11 cellular contexts compared by ENCODE assay signal in the genomic region with DNA sequence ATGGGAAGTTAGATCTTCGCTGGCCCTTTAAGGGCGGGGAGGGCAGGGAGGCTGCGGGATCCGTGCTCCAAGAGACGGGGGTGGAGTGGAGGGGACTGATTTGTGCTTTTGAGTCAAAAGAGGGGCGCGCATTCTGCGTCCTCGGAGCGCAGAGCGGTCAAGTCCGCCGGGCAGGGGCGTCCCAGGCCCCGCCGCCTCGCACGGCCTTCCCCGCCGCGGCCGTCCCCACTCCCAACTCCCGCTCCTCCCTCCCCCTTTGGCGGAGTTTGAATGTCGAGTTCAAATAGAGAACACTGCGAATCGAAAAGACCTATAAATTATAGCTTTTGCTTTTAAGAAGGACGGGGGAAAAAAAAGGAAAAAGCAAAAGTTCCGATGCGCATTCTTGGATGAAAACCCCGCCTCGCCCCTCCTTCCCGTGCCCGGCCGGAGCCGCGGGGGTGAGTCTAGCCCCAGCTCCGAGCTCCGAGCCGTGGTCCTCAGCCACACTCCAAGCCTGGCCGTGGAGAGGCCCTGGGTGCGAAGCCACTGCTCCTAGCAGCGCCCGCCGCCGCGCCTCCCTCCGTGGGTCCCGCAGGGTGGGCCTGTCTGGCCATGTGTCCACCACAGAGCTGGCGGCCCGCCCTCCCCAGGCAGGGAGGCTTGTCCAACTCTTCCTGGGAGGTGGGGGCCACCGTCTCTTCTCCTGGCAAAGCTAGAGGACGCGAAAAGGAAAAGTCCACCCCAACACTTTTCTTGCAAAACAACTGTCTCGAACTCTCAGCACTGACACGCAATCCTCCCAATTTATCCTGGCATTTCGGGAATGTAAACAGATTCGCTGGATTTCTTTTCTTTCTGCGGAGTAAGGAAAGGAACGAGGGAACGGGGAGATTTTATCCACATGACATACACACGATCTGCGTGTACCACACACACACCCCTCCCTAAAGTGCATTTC. TPM values are rescaled to one million over a fixed set of nuclear protein-coding genes. Genes with fewer than 3 reads are reported as not detected.
DNase-seq lines count a peak whose midpoint lies in the region; ATAC-seq and TF ChIP-seq lines count a peak whose summit lies in the region.
"Had no signal": no experiment of that assay in that cellular context is flagged by ENCODE, and none has a peak within 500 bp of the region (broad histone marks: within the 10 kb centered on the region; RNA-seq: fewer than 3 reads in every experiment).

No MANE protein-coding gene starts in this region.

- peaks cover 18% of the 10 kb centered on the region for H3K36me3 Mint-ChIP-seq in effector memory CD8-positive, alpha-beta T cell (ENCODE audit: insufficient read depth)

- H3K27ac ChIP-seq in fibroblast of lung (ENCODE audit: insufficient read depth, low read length), result peak overlapping the region; percentile 89
- H3K27ac ChIP-seq in osteoblast (ENCODE audit: low read depth, low read length), result no peak overlapping the region

- H3K4me1 Mint-ChIP-seq in effector memory CD8-positive, alpha-beta T cell (ENCODE audit: low read depth in 2 of 2), result peaks cover 6 to 9% of the 10 kb centered on the region in 2 donors

- H4K20me1 ChIP-seq in fibroblast of lung (ENCODE audit: control insufficient read depth, extremely low read depth, insufficient read depth, low read length), result no peaks in the 10 kb centered on the region
- peaks cover 6% of the 10 kb centered on the region for H4K20me1 ChIP-seq in osteoblast (ENCODE audit: insufficient read depth, low read length)

- DNase-seq in COLO829 (ENCODE audit: low spot score), result peak; percentile 46
- DNase-seq in NCI-H2227 (lab: John Stamatoyannopoulos, UW; ENCODE audit: unreplicated experiment), result peak; percentile 72
- peak; percentile 80 to 88 for DNase-seq in fibroblast of lung (ENCODE audit: low read depth in 2 of 2)
- peak; percentile 94 for DNase-seq in osteoblast (ENCODE audit: insufficient read length, low spot score, missing footprints)
- no peak for DNase-seq in iPS-NIHi7 (ENCODE audit: extremely low spot score)
- no peak for DNase-seq in NCI-H774 (lab: John Stamatoyannopoulos, UW)
- DNase-seq in SW480 (ENCODE audit: low spot score), result no peak
- DNase-seq in effector memory CD8-positive, alpha-beta T cell, result no peak
- DNase-seq: NCI-H1930; stimulated activated naive CD8-positive, alpha-beta T cell treated with anti-CD3 and anti-CD28 coated beads, Interleukin-15, Interleukin-2, amounts not matched to agents 100 U/mL and 50 U/mL, for 24 hours had no signal

- peaks cover 22 to 43% of the 10 kb centered on the region in 2 donors for H3K27me3 Mint-ChIP-seq in effector memory CD8-positive, alpha-beta T cell

- H3K27me3 ChIP-seq in fibroblast of lung (ENCODE audit: control insufficient read depth, insufficient read depth, low read length) (peaks cover 42% of the 10 kb centered on the region), osteoblast (ENCODE audit: insufficient read depth, low read length) (peaks cover 47% of the 10 kb centered on the region)

- H3K9me3 ChIP-seq in fibroblast of lung (ENCODE audit: control insufficient read depth, insufficient read depth, low read depth, low read length) (no peaks in the 10 kb centered on the region), osteoblast (ENCODE audit: low read depth, low read length) (no peaks in the 10 kb centered on the region)
- H3K9me3 ChIP-seq: HAP-1 had no signal

- H2AFZ ChIP-seq in fibroblast of lung (ENCODE audit: low read length) (peak overlapping the region; percentile 31), osteoblast (ENCODE audit: low read length) (no peak overlapping the region)

- no peaks in the 10 kb centered on the region for H3K9me3 Mint-ChIP-seq in effector memory CD8-positive, alpha-beta T cell

- no peak for ATAC-seq in effector memory CD8-positive, alpha-beta T cell (replicated peaks)
- ATAC-seq: stimulated activated naive CD8-positive, alpha-beta T cell treated with anti-CD3 and anti-CD28 coated beads, Interleukin-15, Interleukin-2, amounts not matched to agents 100 U/mL and 50 U/mL, for 24 hours had no signal

- H3K4me3 ChIP-seq in fibroblast of lung (replicated peaks in 1 of 4; ENCODE audit: control extremely low read depth in 1 of 4, insufficient read depth in 1 of 4, low read depth in 3 of 4, low read length in 4 of 4), result peak overlapping the region; percentile 55 to 61 (median 59)
- peak overlapping the region; percentile 58 for H3K4me3 ChIP-seq in osteoblast (ENCODE audit: insufficient read depth, low read length)
- H3K4me3 ChIP-seq: HAP-1 had no signal

- peak overlapping the region; percentile 94 for H3K4me2 ChIP-seq in fibroblast of lung (ENCODE audit: extremely low read depth, insufficient read depth, low read length)
- H3K4me2 ChIP-seq in osteoblast (ENCODE audit: insufficient read depth, low read length), result peak overlapping the region; percentile 68

- H3K79me2 ChIP-seq in fibroblast of lung (ENCODE audit: control insufficient read depth, insufficient read depth, low read length), result no peaks in the 10 kb centered on the region
- H3K79me2 ChIP-seq in osteoblast (ENCODE audit: insufficient read depth, low read length), result no peaks in the 10 kb centered on the region

- peaks cover 13% of the 10 kb centered on the region for H3K4me1 ChIP-seq in fibroblast of lung (ENCODE audit: control insufficient read depth, extremely low read depth, insufficient read depth, low read length)
- H3K4me1 ChIP-seq in osteoblast (ENCODE audit: insufficient read depth, low read length), result peaks cover 10% of the 10 kb centered on the region

- no peak overlapping the region for H3K27ac Mint-ChIP-seq in effector memory CD8-positive, alpha-beta T cell

- H3K36me3 ChIP-seq in fibroblast of lung (ENCODE audit: control insufficient read depth, insufficient read depth, low read length) (peaks cover 6% of the 10 kb centered on the region), osteoblast (ENCODE audit: insufficient read depth, low read length) (no peaks in the 10 kb centered on the region)

- H3K4me3 Mint-ChIP-seq in effector memory CD8-positive, alpha-beta T cell, result no peak overlapping the region

- TF ChIP-seq CTCF in fibroblast of lung (conservative IDR thresholded peaks at IDR 0.05 in 1 of 2, IDR thresholded peaks at IDR 0.05 in 1 of 2; ENCODE audit: low read depth in 1 of 2, low read length in 2 of 2), result no peak
- TF ChIP-seq CTCF in osteoblast (IDR thresholded peaks at IDR 0.05; ENCODE audit: extremely low read depth, low read depth, low read length), result no peak

- H3K9ac ChIP-seq in fibroblast of lung (ENCODE audit: insufficient read depth, low read length), result peak overlapping the region; percentile 60

RNA-seq across cellular contexts. Expression of gene CBX8, which starts 3.6 kb away (rescaled TPM):
- total RNA-seq in fibroblast of lung (3.3 and 4.0 TPM in 2 replicates), osteoblast (2.4 and 3.3 TPM in 2 replicates)
- 0.19 and 0.41 TPM in 2 replicates for polyA plus RNA-seq in fibroblast of lung
- 4.9 and 5.2 TPM in 2 replicates for polyA plus RNA-seq in fibroblast of lung (2012)
- polyA minus RNA-seq in fibroblast of lung (ENCODE audit: low replicate concordance), result 1.5 and 6.8 TPM in 2 replicates

RNA-seq across cellular contexts. Expression of gene CBX2, which starts 15.3 kb away (rescaled TPM):
- total RNA-seq in fibroblast of lung, result 0.83 and 1.3 TPM in 2 replicates
- polyA plus RNA-seq in fibroblast of lung, result 0.77 and 1.3 TPM in 2 replicates
- polyA plus RNA-seq in fibroblast of lung (2012), result 0.91 and 2.2 TPM in 2 replicates
- polyA minus RNA-seq in fibroblast of lung (ENCODE audit: low replicate concordance), result 0.35 and 3.1 TPM in 2 replicates
- total RNA-seq in osteoblast, result 0.88 and 1.1 TPM in 2 replicates

RNA-seq across cellular contexts. Expression of gene CBX4, which starts 46.0 kb away (rescaled TPM):
- total RNA-seq in fibroblast of lung (11.0 and 13.4 TPM in 2 replicates), osteoblast (17.1 and 22.1 TPM in 2 replicates)
- polyA plus RNA-seq in fibroblast of lung, result 5.4 and 5.6 TPM in 2 replicates
- polyA plus RNA-seq in fibroblast of lung (2012), result 8.8 TPM in 2 replicates
- 1.3 and 1.6 TPM in 2 replicates for polyA minus RNA-seq in fibroblast of lung (ENCODE audit: low replicate concordance)

Comparison
In these comparisons a context has a peak if more than half of its experiments do, and no peak if none do; other contexts are left out.
1. DNase-seq: peak in COLO829 (single experiment), NCI-H2227 (single experiment), fibroblast of lung (2 of 2) and osteoblast (single experiment); none in iPS-NIHi7 (single experiment), NCI-H774 (single experiment), SW480 (single experiment) and effector memory CD8-positive, alpha-beta T cell (0 of 3).